Comparison of ENCODE assay signal across 9 cellular contexts in genomic region chr14:22872833-22873520, GRCh38. TPM values are rescaled to one million over a fixed set of nuclear protein-coding genes. Genes with fewer than 3 reads are reported as not detected.
DNase-seq lines count a peak whose midpoint lies in the region; ATAC-seq and TF ChIP-seq lines count a peak whose summit lies in the region.
"Had no signal": no experiment of that assay in that cellular context is flagged by ENCODE, and none has a peak within 500 bp of the region (broad histone marks: within the 10 kb centered on the region; RNA-seq: fewer than 3 reads in every experiment).

No MANE protein-coding gene starts in this region.

- H3K27ac Mint-ChIP-seq in activated naive CD4-positive, alpha-beta T cell treated with anti-CD3 and anti-CD28 coated beads, Interleukin-2, amount 50 U/mL, for 72 hours: peak overlapping the region; percentile 94 to 95
- peak overlapping the region; percentile 79 to 96 for H3K27ac Mint-ChIP-seq in stimulated activated naive CD8-positive, alpha-beta T cell treated with anti-CD3 and anti-CD28 coated beads, Interleukin-15, amount 100 ng/mL, for 72 hours

- peak overlapping the region; percentile 99 for H3K4me3 ChIP-seq in HL-60 (replicated peaks; ENCODE audit: insufficient read depth, low read length)

- peak overlapping the region; percentile 85; the same call in 1 of the 2 replicates for H3K27ac ChIP-seq in HL-60 (replicated peaks)

- peak overlapping the region; percentile 89 to 97 for H3K4me3 Mint-ChIP-seq in stimulated activated naive CD8-positive, alpha-beta T cell treated with anti-CD3 and anti-CD28 coated beads, Interleukin-15, amount 100 ng/mL, for 72 hours

- DNase-seq in HL-60 (ENCODE audit: low read depth in 1 of 2, low spot score in 1 of 2) (no peak), iris pigment epithelial cell (ENCODE audit: low read depth) (peak; percentile 22), HT-29 (ENCODE audit: low spot score) (no peak), cerebellar cortex (ENCODE audit: low spot score) (no peak)
- no peak for DNase-seq in activated naive CD4-positive, alpha-beta T cell treated with anti-CD3 and anti-CD28 coated beads, Interleukin-2, amount 50 U/mL, for 72 hours (ENCODE audit: low spot score in 2 of 2)
- DNase-seq in stimulated activated naive CD8-positive, alpha-beta T cell treated with anti-CD3 and anti-CD28 coated beads, Interleukin-15, amount 100 ng/mL, for 72 hours: no peak
- DNase-seq: activated gamma-delta T cell had no signal

- no peaks in the 10 kb centered on the region for H3K27me3 Mint-ChIP-seq in stimulated activated naive CD8-positive, alpha-beta T cell treated with anti-CD3 and anti-CD28 coated beads, Interleukin-15, amount 100 ng/mL, for 72 hours

- H3K27me3 ChIP-seq in HL-60 (ENCODE audit: insufficient read depth, poor library complexity, severe bottlenecking): no peaks in the 10 kb centered on the region

- no peaks in the 10 kb centered on the region for H3K9me3 Mint-ChIP-seq in activated naive CD4-positive, alpha-beta T cell treated with anti-CD3 and anti-CD28 coated beads, Interleukin-2, amount 50 U/mL, for 72 hours
- no peaks in the 10 kb centered on the region for H3K9me3 Mint-ChIP-seq in stimulated activated naive CD8-positive, alpha-beta T cell treated with anti-CD3 and anti-CD28 coated beads, Interleukin-15, amount 100 ng/mL, for 72 hours

- no peak for TF ChIP-seq CTCF in HL-60 (IDR thresholded peaks at IDR 0.05; ENCODE audit: insufficient read depth, low read length)

- ATAC-seq in activated naive CD4-positive, alpha-beta T cell treated with anti-CD3 and anti-CD28 coated beads, Interleukin-2, amount 50 U/mL, for 72 hours: no peak
- ATAC-seq in stimulated activated naive CD8-positive, alpha-beta T cell treated with anti-CD3 and anti-CD28 coated beads, Interleukin-15, amount 100 ng/mL, for 72 hours: no peak
- ATAC-seq in HG03520 (IDR thresholded peaks at IDR 0.05; ENCODE audit: unreplicated experiment): no peak
- ATAC-seq in GM18907 (IDR thresholded peaks at IDR 0.05; ENCODE audit: unreplicated experiment): no peak

- H3K4me1 Mint-ChIP-seq in stimulated activated naive CD8-positive, alpha-beta T cell treated with anti-CD3 and anti-CD28 coated beads, Interleukin-15, amount 100 ng/mL, for 72 hours: peaks cover 43% of the 10 kb centered on the region

- peaks cover 19 to 26% of the 10 kb centered on the region in 2 donors for H3K36me3 Mint-ChIP-seq in activated naive CD4-positive, alpha-beta T cell treated with anti-CD3 and anti-CD28 coated beads, Interleukin-2, amount 50 U/mL, for 72 hours

RNA-seq across cellular contexts. Expression of gene LRP10, which starts 1.4 kb away (rescaled TPM):
- total RNA-seq in activated naive CD4-positive, alpha-beta T cell treated with anti-CD3 and anti-CD28 coated beads, Interleukin-2, amount 50 U/mL, for 72 hours: 10 to 100 TPM; 48.9 to 67.6 TPM
- total RNA-seq in HT-29 (2014; rRNA removed; shearing (Covaris generic)): 54.2 and 61.1 TPM in 2 replicates

RNA-seq across cellular contexts. Expression of gene REM2, which starts 10.0 kb away (rescaled TPM):
- total RNA-seq in activated naive CD4-positive, alpha-beta T cell treated with anti-CD3 and anti-CD28 coated beads, Interleukin-2, amount 50 U/mL, for 72 hours: 1 to 10 TPM in 1 of 2 donors, under 1 TPM in 1; 0.93 to 1.1 TPM
- total RNA-seq in HT-29 (2014; rRNA removed; shearing (Covaris generic)): 0.18 and 0.53 TPM in 2 replicates

RNA-seq across cellular contexts. Expression of gene MMP14, which starts 36.6 kb away (rescaled TPM):
- 1 to 10 TPM in 1 of 2 donors, under 1 TPM in 1; 0.68 to 2.2 TPM for total RNA-seq in activated naive CD4-positive, alpha-beta T cell treated with anti-CD3 and anti-CD28 coated beads, Interleukin-2, amount 50 U/mL, for 72 hours
- 1.7 and 3.9 TPM in 2 replicates for total RNA-seq in HT-29 (2014; rRNA removed; shearing (Covaris generic))

RNA-seq across cellular contexts. Expression of gene MRPL52, which starts 43.3 kb away (rescaled TPM):
- total RNA-seq in activated naive CD4-positive, alpha-beta T cell treated with anti-CD3 and anti-CD28 coated beads, Interleukin-2, amount 50 U/mL, for 72 hours: 100 to 1,000 TPM; 112 to 146 TPM
- total RNA-seq in HT-29 (2014; rRNA removed; shearing (Covaris generic)): 45.9 and 56.1 TPM in 2 replicates

RNA-seq across cellular contexts. Expression of gene RBM23, which starts 46.0 kb away (rescaled TPM):
- total RNA-seq in activated naive CD4-positive, alpha-beta T cell treated with anti-CD3 and anti-CD28 coated beads, Interleukin-2, amount 50 U/mL, for 72 hours: 10 to 100 TPM; 63.5 to 97.7 TPM
- 54.9 and 56.3 TPM in 2 replicates for total RNA-seq in HT-29 (2014; rRNA removed; shearing (Covaris generic))
